1 cellular context compared by ENCODE assay signal in the genomic region with DNA sequence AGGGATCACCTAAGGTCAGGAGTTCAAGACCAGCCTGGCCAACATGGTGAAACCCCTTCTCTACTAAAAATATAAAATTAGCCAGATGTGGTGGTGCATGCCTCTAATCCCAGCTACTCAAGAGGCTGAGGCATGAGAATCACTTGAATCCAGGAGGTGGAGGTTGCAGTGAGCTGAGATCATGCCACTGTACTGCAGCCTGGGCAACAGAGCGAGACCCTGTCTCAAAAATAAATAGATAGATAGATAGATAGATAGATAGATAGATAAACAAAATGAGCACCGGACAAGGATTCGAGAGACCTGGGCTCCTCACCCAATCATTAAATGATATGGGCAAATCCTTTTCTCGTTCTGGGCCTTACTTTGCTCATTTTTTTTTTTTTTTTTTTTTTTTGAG. TPM values are rescaled to one million over a fixed set of nuclear protein-coding genes. Genes with fewer than 3 reads are reported as not detected.
"Had no signal": no experiment of that assay in that cellular context is flagged by ENCODE, and none has a peak within 500 bp of the region (broad histone marks: within the 10 kb centered on the region; RNA-seq: fewer than 3 reads in every experiment).

No MANE protein-coding gene starts in this region.

RNA-seq across cellular contexts. Expression of gene SPARC, which starts 11.4 kb away (rescaled TPM):
- total RNA-seq: activated CD8-positive, alpha-beta T cell treated with anti-CD3 and anti-CD28 coated beads for 36 hours had no signal
